Comparison of ENCODE assay signal across 15 cellular contexts in genomic region chr5:151153300-151153699, GRCh38. TPM values are rescaled to one million over a fixed set of nuclear protein-coding genes. Genes with fewer than 3 reads are reported as not detected.
DNase-seq lines count a peak whose midpoint lies in the region; ATAC-seq, FAIRE-seq and TF ChIP-seq lines count a peak whose summit lies in the region.
"Had no signal": no experiment of that assay in that cellular context is flagged by ENCODE, and none has a peak within 500 bp of the region (broad histone marks: within the 10 kb centered on the region; RNA-seq: fewer than 3 reads in every experiment).

No MANE protein-coding gene starts in this region.

- intact Hi-C loops in activated CD4-positive, alpha-beta T cell treated with anti-CD3 and anti-CD28 coated beads for 36 hours (cut with DNase I, micrococcal nuclease): loop anchor here (1.0 to 10.0 kb wide), 6 partner anchors 92 to 622 kb away; partner anchors contain the start of genes ATOX1 (in 1 of the 2), G3BP1 (in 1 of the 2), GM2A (in 1 of the 2) and RBM22 (in 1 of the 2)
- intact Hi-C loops in esophagus squamous epithelium (cut with DNase I): no loop called here
- intact Hi-C loops in kidney (cut with DNase I): no loop called here

- H3K4me3 Mint-ChIP-seq in activated CD4-positive, alpha-beta T cell treated with anti-CD3 and anti-CD28 coated beads for 36 hours: peak overlapping the region; percentile 53
- H3K4me3 Mint-ChIP-seq in T-helper 1 cell treated with Interleukin-12 subunit alpha and Interleukin-12 subunit beta and Interleukin-4 antibody, amounts not matched to agents 30 μg/mL and 1 μg/mL, for 36 hours: peak overlapping the region; percentile 72
- peak overlapping the region; percentile 98 for H3K4me3 Mint-ChIP-seq in stimulated activated naive CD8-positive, alpha-beta T cell treated with anti-CD3 and anti-CD28 coated beads, Interleukin-15, Interleukin-2, amounts not matched to agents 100 ng/mL and 50 ng/mL, for 24 hours
- H3K4me3 Mint-ChIP-seq: neural progenitor cell had no signal

- no peak overlapping the region for H3K9ac ChIP-seq in kidney (ENCODE audit: low read length in 2 of 2)
- H3K9ac ChIP-seq: neural progenitor cell had no signal

- peak; percentile 45 for DNase-seq in activated CD4-positive, alpha-beta T cell treated with anti-CD3 and anti-CD28 coated beads for 36 hours
- DNase-seq in activated CD4-positive, alpha-beta T cell treated with anti-CD3 and anti-CD28 coated beads, Interleukin-2, amount 50 U/mL, for 4 hours: no peak
- DNase-seq in esophagus squamous epithelium (lab: John Stamatoyannopoulos, UW) (no peak), kidney (no peak), NCI-H1092 (lab: John Stamatoyannopoulos, UW) (no peak)
- DNase-seq: adrenal gland, DMS79, GOT3, PC-9 had no signal

- peak overlapping the region; percentile 89 for H3K27ac Mint-ChIP-seq in activated CD4-positive, alpha-beta T cell treated with anti-CD3 and anti-CD28 coated beads for 36 hours
- peak overlapping the region; percentile 87 for H3K27ac Mint-ChIP-seq in T-helper 1 cell treated with Interleukin-12 subunit alpha and Interleukin-12 subunit beta and Interleukin-4 antibody, amounts not matched to agents 30 μg/mL and 1 μg/mL, for 36 hours
- peak overlapping the region; percentile 97 for H3K27ac Mint-ChIP-seq in stimulated activated naive CD8-positive, alpha-beta T cell treated with anti-CD3 and anti-CD28 coated beads, Interleukin-15, Interleukin-2, amounts not matched to agents 100 ng/mL and 50 ng/mL, for 24 hours
- H3K27ac Mint-ChIP-seq: neural progenitor cell had no signal

- no peaks in the 10 kb centered on the region for H3K27me3 Mint-ChIP-seq in activated CD4-positive, alpha-beta T cell treated with anti-CD3 and anti-CD28 coated beads for 36 hours
- no peaks in the 10 kb centered on the region for H3K27me3 Mint-ChIP-seq in T-helper 1 cell treated with Interleukin-12 subunit alpha and Interleukin-12 subunit beta and Interleukin-4 antibody, amounts not matched to agents 30 μg/mL and 1 μg/mL, for 36 hours (ENCODE audit: low read depth)
- no peaks in the 10 kb centered on the region for H3K27me3 Mint-ChIP-seq in stimulated activated naive CD8-positive, alpha-beta T cell treated with anti-CD3 and anti-CD28 coated beads, Interleukin-15, Interleukin-2, amounts not matched to agents 100 ng/mL and 50 ng/mL, for 24 hours

- H3K9me3 ChIP-seq in esophagus squamous epithelium (no peaks in the 10 kb centered on the region), kidney (ENCODE audit: control insufficient read depth in 1 of 2, low read length in 2 of 2) (no peaks in the 10 kb centered on the region)
- H3K9me3 ChIP-seq: adrenal gland had no signal

- CTCF ChIA-PET in activated CD4-positive, alpha-beta T cell treated with anti-CD3 and anti-CD28 coated beads for 36 hours (lab: Charles Lee): interaction anchor here (0.6 to 2.1 kb wide), 7 partner anchors 12 to 101 kb away, joined by 3 to 13 read pairs (median 5); no protein-coding TSS in a partner anchor

- peaks cover 78% of the 10 kb centered on the region for H3K4me1 Mint-ChIP-seq in activated CD4-positive, alpha-beta T cell treated with anti-CD3 and anti-CD28 coated beads for 36 hours
- H3K4me1 Mint-ChIP-seq in T-helper 1 cell treated with Interleukin-12 subunit alpha and Interleukin-12 subunit beta and Interleukin-4 antibody, amounts not matched to agents 30 μg/mL and 1 μg/mL, for 36 hours (ENCODE audit: low read depth): peaks cover 76% of the 10 kb centered on the region
- peaks cover 79% of the 10 kb centered on the region for H3K4me1 Mint-ChIP-seq in stimulated activated naive CD8-positive, alpha-beta T cell treated with anti-CD3 and anti-CD28 coated beads, Interleukin-15, Interleukin-2, amounts not matched to agents 100 ng/mL and 50 ng/mL, for 24 hours (ENCODE audit: low read depth)

- H3K9me3 Mint-ChIP-seq in activated CD4-positive, alpha-beta T cell treated with anti-CD3 and anti-CD28 coated beads for 36 hours (ENCODE audit: low read depth): no peaks in the 10 kb centered on the region
- H3K9me3 Mint-ChIP-seq in T-helper 1 cell treated with Interleukin-12 subunit alpha and Interleukin-12 subunit beta and Interleukin-4 antibody, amounts not matched to agents 30 μg/mL and 1 μg/mL, for 36 hours: no peaks in the 10 kb centered on the region
- no peaks in the 10 kb centered on the region for H3K9me3 Mint-ChIP-seq in stimulated activated naive CD8-positive, alpha-beta T cell treated with anti-CD3 and anti-CD28 coated beads, Interleukin-15, Interleukin-2, amounts not matched to agents 100 ng/mL and 50 ng/mL, for 24 hours
- H3K9me3 Mint-ChIP-seq: neural progenitor cell had no signal

- H3K4me3 ChIP-seq in esophagus squamous epithelium: no peak overlapping the region
- no peak overlapping the region for H3K4me3 ChIP-seq in kidney (ENCODE audit: low read length in 2 of 2)
- H3K4me3 ChIP-seq: adrenal gland, K562, neural progenitor cell, PC-9 had no signal

- peaks cover 35% of the 10 kb centered on the region for H3K36me3 Mint-ChIP-seq in activated CD4-positive, alpha-beta T cell treated with anti-CD3 and anti-CD28 coated beads for 36 hours (ENCODE audit: low read depth)
- H3K36me3 Mint-ChIP-seq in T-helper 1 cell treated with Interleukin-12 subunit alpha and Interleukin-12 subunit beta and Interleukin-4 antibody, amounts not matched to agents 30 μg/mL and 1 μg/mL, for 36 hours (ENCODE audit: low read depth): peaks cover 45% of the 10 kb centered on the region
- peaks cover 56% of the 10 kb centered on the region for H3K36me3 Mint-ChIP-seq in stimulated activated naive CD8-positive, alpha-beta T cell treated with anti-CD3 and anti-CD28 coated beads, Interleukin-15, Interleukin-2, amounts not matched to agents 100 ng/mL and 50 ng/mL, for 24 hours (ENCODE audit: low read depth)
- H3K36me3 Mint-ChIP-seq: neural progenitor cell had no signal

- H3K4me1 ChIP-seq in esophagus squamous epithelium (peaks cover 31 to 96% (median 56%) of the 10 kb centered on the region in 3 donors), kidney (ENCODE audit: control insufficient read depth in 1 of 2, insufficient read depth in 1 of 2, low read depth in 1 of 2, low read length in 2 of 2) (peaks cover 30 to 44% of the 10 kb centered on the region in 2 donors)

- H3K36me3 ChIP-seq in esophagus squamous epithelium (no peaks in the 10 kb centered on the region), kidney (ENCODE audit: control insufficient read depth in 1 of 2, insufficient read depth in 2 of 2, low read length in 2 of 2) (no peaks in the 10 kb centered on the region)
- H3K36me3 ChIP-seq: adrenal gland, neural progenitor cell had no signal

- 72 to 73% methylated on average over 3 of the region's 3 CpGs for WGBS in esophagus squamous epithelium, 2 donors

- H3K27ac ChIP-seq in esophagus squamous epithelium (peak overlapping the region in 3 of 4 donors; percentile 53 to 62 (median 60)), kidney (ENCODE audit: low read depth in 2 of 2, low read length in 2 of 2) (no peak overlapping the region)
- H3K27ac ChIP-seq: 22Rv1, neural progenitor cell, PC-9 had no signal

- no peak for FAIRE-seq in kidney (lab: Jason Lieb, UNC)
- FAIRE-seq: K562 had no signal

- no peak for TF ChIP-seq POLR2A in esophagus squamous epithelium (IDR thresholded peaks at IDR 0.05)

- no peak for TF ChIP-seq CTCF in esophagus squamous epithelium (IDR thresholded peaks at IDR 0.05)
- TF ChIP-seq CTCF in kidney (IDR thresholded peaks at IDR 0.05; ENCODE audit: borderline replicate concordance, extremely low read depth, insufficient read depth): no peak

- POLR2A ChIA-PET in activated CD4-positive, alpha-beta T cell treated with anti-CD3 and anti-CD28 coated beads for 36 hours (lab: Charles Lee): interaction anchor here (1.0 kb wide), 1 partner anchor 12 kb away, joined by 5 read pairs; no protein-coding TSS in a partner anchor

- no peak for ATAC-seq in activated CD4-positive, alpha-beta T cell treated with anti-CD3 and anti-CD28 coated beads for 36 hours
- no peak for ATAC-seq in GM19467 (IDR thresholded peaks at IDR 0.05; ENCODE audit: unreplicated experiment)
- ATAC-seq: K562 had no signal

- peaks cover 0 to 15% (median 0%) of the 10 kb centered on the region in 4 donors for H3K27me3 ChIP-seq in esophagus squamous epithelium
- H3K27me3 ChIP-seq: adrenal gland had no signal

RNA-seq across cellular contexts. Expression of gene ANXA6, which starts 4.3 kb away (rescaled TPM):
- total RNA-seq in activated CD4-positive, alpha-beta T cell treated with anti-CD3 and anti-CD28 coated beads for 36 hours: 100 to 1,000 TPM; 322 to 332 TPM
- 10 to 100 TPM in 3 of 4 donors, 1 to 10 TPM in 1; 8.6 to 80.3 (median 24.9) TPM for total RNA-seq in esophagus squamous epithelium
- total RNA-seq in kidney: 107 TPM
- polyA plus RNA-seq in kidney (ENCODE audit: insufficient read depth, low read depth, low replicate concordance): 183 TPM

Comparison
In these comparisons a context has a peak if more than half of its experiments do, and no peak if none do; other contexts are left out.
1. H3K27ac ChIP-seq: peak in esophagus squamous epithelium (3 of 4); none in kidney (0 of 2).
2. intact Hi-C loops: an anchor here in activated CD4-positive, alpha-beta T cell treated with anti-CD3 and anti-CD28 coated beads for 36 hours (1.0 to 10.0 kb wide); none called in esophagus squamous epithelium and kidney.
3. Peak in every context shown above with its lines, with median percentiles within 50 percentile points of each other: H3K27ac Mint-ChIP-seq and H3K4me3 Mint-ChIP-seq.